Comparison of ENCODE assay signal across 8 cellular contexts in the genomic region with DNA sequence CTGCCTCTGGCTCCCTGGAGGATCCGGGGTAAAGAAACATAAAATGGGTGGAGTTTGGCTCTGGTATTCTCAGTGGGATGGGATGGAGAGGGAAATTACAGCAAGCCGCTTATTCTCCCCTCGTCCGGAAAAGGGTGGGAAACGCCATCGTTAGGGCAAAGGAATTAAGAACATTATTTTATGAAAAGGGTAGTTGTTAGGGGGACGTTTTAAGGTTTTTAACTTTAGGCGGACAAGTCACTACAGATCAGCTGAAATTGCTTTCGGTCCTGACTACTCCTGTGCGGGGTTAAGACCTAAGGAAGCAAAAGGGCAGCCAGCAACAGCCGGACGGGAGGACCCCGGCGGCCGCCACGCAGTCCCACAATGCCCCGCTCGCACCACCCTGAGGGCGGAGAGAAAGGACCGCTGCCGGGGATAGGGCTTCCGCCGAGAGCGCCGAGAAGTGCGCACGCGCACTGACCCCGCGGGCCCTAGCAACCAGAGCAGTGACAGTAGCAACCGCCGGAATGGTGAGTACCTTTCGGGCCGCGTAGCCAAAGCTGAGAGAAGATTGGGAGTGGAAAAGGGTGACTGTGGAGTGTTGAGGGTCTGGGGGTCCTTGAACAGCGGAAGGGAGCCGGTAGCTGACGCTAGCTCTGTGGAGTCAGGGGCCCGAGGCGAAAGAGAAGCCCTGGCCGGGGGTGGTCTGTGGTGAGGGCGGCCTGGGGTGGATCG. TPM values are rescaled to one million over a fixed set of nuclear protein-coding genes. Genes with fewer than 3 reads are reported as not detected.
DNase-seq lines count a peak whose midpoint lies in the region; ATAC-seq and TF ChIP-seq lines count a peak whose summit lies in the region.

A gene with protein sequence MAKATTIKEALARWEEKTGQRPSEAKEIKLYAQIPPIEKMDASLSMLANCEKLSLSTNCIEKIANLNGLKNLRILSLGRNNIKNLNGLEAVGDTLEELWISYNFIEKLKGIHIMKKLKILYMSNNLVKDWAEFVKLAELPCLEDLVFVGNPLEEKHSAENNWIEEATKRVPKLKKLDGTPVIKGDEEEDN (plus strand): TSS at position 456 of the 717 bp plus-strand sequence. CDS start 54 bp downstream, at position 510.

- no peaks in the 10 kb centered on the region for H3K27me3 ChIP-seq in CD4-positive, CD25-positive, alpha-beta regulatory T cell (ENCODE audit: control insufficient read depth, insufficient read depth, low read length)
- H3K27me3 ChIP-seq in duodenal mucosa (ENCODE audit: control insufficient read depth in 1 of 2, insufficient read depth in 2 of 2, low read length in 2 of 2), result no peaks in the 10 kb centered on the region

- CTCF ChIA-PET in activated CD4-positive, alpha-beta memory T cell treated with anti-CD3 and anti-CD28 coated beads for 36 hours (lab: Charles Lee), result interaction anchor here (0.5 to 0.8 kb wide), 2 partner anchors 116 to 136 kb away, joined by 3 to 4 read pairs; no protein-coding TSS in a partner anchor

- H3K27ac ChIP-seq in CD4-positive, CD25-positive, alpha-beta regulatory T cell (ENCODE audit: insufficient read depth, low read length, poor library complexity, severe bottlenecking), result peak within 1 kb of the TSS; percentile 64
- peak within 1 kb of the TSS; percentile 63 for H3K27ac ChIP-seq in duodenal mucosa (ENCODE audit: low read depth, low read length)

- peaks cover 0 to 1% (median 0%) of the 10 kb centered on the region in 7 donors for H3K9me3 Mint-ChIP-seq in CD4-positive, CD25-positive, alpha-beta regulatory T cell
- no peaks in the 10 kb centered on the region for H3K9me3 Mint-ChIP-seq in activated CD4-positive, alpha-beta memory T cell treated with anti-CD3 and anti-CD28 coated beads for 36 hours

- no peaks in the 10 kb centered on the region for H3K36me3 Mint-ChIP-seq in CD4-positive, CD25-positive, alpha-beta regulatory T cell
- H3K36me3 Mint-ChIP-seq in activated CD4-positive, alpha-beta memory T cell treated with anti-CD3 and anti-CD28 coated beads for 36 hours, result peaks cover 2% of the 10 kb centered on the region

- DNase-seq in CD4-positive, CD25-positive, alpha-beta regulatory T cell, result peak; percentile 86 to 91 (median 89)
- DNase-seq in NCI-H82 (lab: John Stamatoyannopoulos, UW) (peak; percentile 96), lower leg skin (ENCODE audit: low spot score in 2 of 2) (peak; percentile 85 to 97)
- peak; percentile 95 for DNase-seq in activated CD4-positive, alpha-beta memory T cell treated with anti-CD3 and anti-CD28 coated beads for 36 hours
- peak; percentile 89 to 90 for DNase-seq in stimulated activated CD4-positive, alpha-beta T cell treated with anti-CD3 and anti-CD28 coated beads, Interleukin-4, amount 100 ng/mL, for 4 hours

- peaks cover 15% of the 10 kb centered on the region for H3K4me1 ChIP-seq in CD4-positive, CD25-positive, alpha-beta regulatory T cell (ENCODE audit: control insufficient read depth, insufficient read depth, low read length, poor library complexity, severe bottlenecking)
- H3K4me1 ChIP-seq in duodenal mucosa (ENCODE audit: control insufficient read depth in 1 of 2, insufficient read depth in 2 of 2, low read length in 2 of 2), result peaks cover 8 to 10% of the 10 kb centered on the region in 2 donors

- peak within 1 kb of the TSS; percentile 86 to 97 (median 96) for H3K4me3 Mint-ChIP-seq in CD4-positive, CD25-positive, alpha-beta regulatory T cell
- peak within 1 kb of the TSS; percentile 93 for H3K4me3 Mint-ChIP-seq in activated CD4-positive, alpha-beta memory T cell treated with anti-CD3 and anti-CD28 coated beads for 36 hours

- peak within 1 kb of the TSS; percentile 80 to 87 for H3K9ac ChIP-seq in duodenal mucosa (ENCODE audit: low read depth in 1 of 2, low read length in 2 of 2)

- peak; percentile 99 for ATAC-seq in CD4-positive, CD25-positive, alpha-beta regulatory T cell (ENCODE audit: low read depth in 2 of 2)
- ATAC-seq in GM19452 (IDR thresholded peaks at IDR 0.05; ENCODE audit: unreplicated experiment), result peak; percentile 97
- peak; percentile 85 for ATAC-seq in HG03575 (IDR thresholded peaks at IDR 0.05; ENCODE audit: extremely low read depth, insufficient number of reproducible peaks, low FRiP score, unreplicated experiment)

- H3K27me3 Mint-ChIP-seq in CD4-positive, CD25-positive, alpha-beta regulatory T cell, result no peaks in the 10 kb centered on the region
- no peaks in the 10 kb centered on the region for H3K27me3 Mint-ChIP-seq in activated CD4-positive, alpha-beta memory T cell treated with anti-CD3 and anti-CD28 coated beads for 36 hours

- peak within 1 kb of the TSS; percentile 91 for H3K4me3 ChIP-seq in CD4-positive, CD25-positive, alpha-beta regulatory T cell (ENCODE audit: low read depth, low read length)
- H3K4me3 ChIP-seq in duodenal mucosa (ENCODE audit: low read depth in 1 of 2, low read length in 2 of 2), result peak within 1 kb of the TSS; percentile 99
- peak within 1 kb of the TSS; percentile 70 for H3K4me3 ChIP-seq in lower leg skin (ENCODE audit: low read depth, poor library complexity, severe bottlenecking)

- POLR2A ChIA-PET in activated CD4-positive, alpha-beta memory T cell treated with anti-CD3 and anti-CD28 coated beads for 36 hours (lab: Charles Lee), result interaction anchor here (0.9 to 1.3 kb wide), 5 partner anchors 32 to 507 kb away, joined by 3 to 6 read pairs (median 3); a partner anchor contains a TSS

- peak in 1 of 3 donors; percentile 18 for TF ChIP-seq CTCF in lower leg skin (IDR thresholded peaks at IDR 0.05)

- H3K27ac Mint-ChIP-seq in CD4-positive, CD25-positive, alpha-beta regulatory T cell, result peak within 1 kb of the TSS; percentile 92 to 98 (median 95)
- H3K27ac Mint-ChIP-seq in activated CD4-positive, alpha-beta memory T cell treated with anti-CD3 and anti-CD28 coated beads for 36 hours, result peak within 1 kb of the TSS; percentile 74

- 1% methylated on average over 43 of the region's 43 CpGs for WGBS in lower leg skin, 2 donors

- no peak for TF ChIP-seq POLR2A in lower leg skin (IDR thresholded peaks at IDR 0.05)

- H3K4me1 Mint-ChIP-seq in CD4-positive, CD25-positive, alpha-beta regulatory T cell, result peaks cover 0 to 17% (median 15%) of the 10 kb centered on the region in 4 donors
- peaks cover 15% of the 10 kb centered on the region for H3K4me1 Mint-ChIP-seq in activated CD4-positive, alpha-beta memory T cell treated with anti-CD3 and anti-CD28 coated beads for 36 hours (ENCODE audit: low read depth)

- no peaks in the 10 kb centered on the region for H3K9me3 ChIP-seq in CD4-positive, CD25-positive, alpha-beta regulatory T cell (ENCODE audit: control insufficient read depth in 2 of 2, low read length in 2 of 2)
- no peaks in the 10 kb centered on the region for H3K9me3 ChIP-seq in duodenal mucosa (ENCODE audit: control insufficient read depth in 1 of 2, low read length in 2 of 2)

- no peaks in the 10 kb centered on the region for H3K36me3 ChIP-seq in CD4-positive, CD25-positive, alpha-beta regulatory T cell (ENCODE audit: control insufficient read depth, insufficient read depth, low read length)
- H3K36me3 ChIP-seq in duodenal mucosa (ENCODE audit: control insufficient read depth in 1 of 2, insufficient read depth in 2 of 2, low read length in 2 of 2), result no peaks in the 10 kb centered on the region

- intact Hi-C loops in activated CD4-positive, alpha-beta memory T cell treated with anti-CD3 and anti-CD28 coated beads for 36 hours (cut with micrococcal nuclease), result loop anchor here (1.0 kb wide), 1 partner anchor 68 kb away; no protein-coding TSS in a partner anchor
- intact Hi-C loops in lower leg skin (cut with DNase I; ENCODE audit: low total_unique reads), result no loop called here

RNA-seq across cellular contexts. Expression of the gene that starts here (rescaled TPM):
- total RNA-seq in CD4-positive, CD25-positive, alpha-beta regulatory T cell, result 3.4 TPM
- 1 to 10 TPM; 3.4 to 5.0 (median 4.1) TPM for polyA plus RNA-seq in CD4-positive, CD25-positive, alpha-beta regulatory T cell
- total RNA-seq in activated CD4-positive, alpha-beta memory T cell treated with anti-CD3 and anti-CD28 coated beads for 36 hours, result 1 to 10 TPM; 4.1 to 6.2 TPM
- 1 to 10 TPM; 1.3 to 5.4 (median 3.1) TPM for total RNA-seq in lower leg skin

Comparison
In these comparisons a context has a peak if more than half of its experiments do, and no peak if none do; other contexts are left out.
1. Peak in every context shown above with its lines: DNase-seq, ATAC-seq, H3K4me3 ChIP-seq and H3K27ac ChIP-seq.